1 cellular context compared by ENCODE assay signal in genomic region chr17:67239597-67239996, GRCh38.
A peak's percentile ranks its signal among the peaks of the same experiment; 100 is the strongest.
TF ChIP-seq lines count a peak whose summit lies in the region.

No MANE protein-coding gene starts in this region.

TF ChIP-seq in K562, 482 proteins besides CTCF, POLR2A, EP300 and RAD21 (continued from another document):
- peak; percentile 86 for TF ChIP-seq HMBOX1 (IDR thresholded peaks at IDR 0.05)
- peak; percentile 59 for TF ChIP-seq HNRNPLL (IDR thresholded peaks at IDR 0.05; ENCODE audit: low read depth, low read length, poor library complexity, severe bottlenecking)
- 0 out of 2 replicates have a peak, but pooled peaks have one; percentile 27 for TF ChIP-seq SMARCE1 (IDR thresholded peaks at IDR 0.05)
- no peak for TF ChIP-seq SUPT5H (IDR thresholded peaks at IDR 0.05)
- TF ChIP-seq FOSL1 (tag; conservative IDR thresholded peaks at IDR 0.05), result peak; percentile 66
- TF ChIP-seq BHLHE40 (IDR thresholded peaks at IDR 0.05; ENCODE audit: low read length), result peak; percentile 63; the same call in 1 of the 2 replicates
- 0 out of 2 replicates have a peak, but pooled peaks have one; percentile 16 for TF ChIP-seq ARID1B (IDR thresholded peaks at IDR 0.05)
- TF ChIP-seq, protein P1, sequence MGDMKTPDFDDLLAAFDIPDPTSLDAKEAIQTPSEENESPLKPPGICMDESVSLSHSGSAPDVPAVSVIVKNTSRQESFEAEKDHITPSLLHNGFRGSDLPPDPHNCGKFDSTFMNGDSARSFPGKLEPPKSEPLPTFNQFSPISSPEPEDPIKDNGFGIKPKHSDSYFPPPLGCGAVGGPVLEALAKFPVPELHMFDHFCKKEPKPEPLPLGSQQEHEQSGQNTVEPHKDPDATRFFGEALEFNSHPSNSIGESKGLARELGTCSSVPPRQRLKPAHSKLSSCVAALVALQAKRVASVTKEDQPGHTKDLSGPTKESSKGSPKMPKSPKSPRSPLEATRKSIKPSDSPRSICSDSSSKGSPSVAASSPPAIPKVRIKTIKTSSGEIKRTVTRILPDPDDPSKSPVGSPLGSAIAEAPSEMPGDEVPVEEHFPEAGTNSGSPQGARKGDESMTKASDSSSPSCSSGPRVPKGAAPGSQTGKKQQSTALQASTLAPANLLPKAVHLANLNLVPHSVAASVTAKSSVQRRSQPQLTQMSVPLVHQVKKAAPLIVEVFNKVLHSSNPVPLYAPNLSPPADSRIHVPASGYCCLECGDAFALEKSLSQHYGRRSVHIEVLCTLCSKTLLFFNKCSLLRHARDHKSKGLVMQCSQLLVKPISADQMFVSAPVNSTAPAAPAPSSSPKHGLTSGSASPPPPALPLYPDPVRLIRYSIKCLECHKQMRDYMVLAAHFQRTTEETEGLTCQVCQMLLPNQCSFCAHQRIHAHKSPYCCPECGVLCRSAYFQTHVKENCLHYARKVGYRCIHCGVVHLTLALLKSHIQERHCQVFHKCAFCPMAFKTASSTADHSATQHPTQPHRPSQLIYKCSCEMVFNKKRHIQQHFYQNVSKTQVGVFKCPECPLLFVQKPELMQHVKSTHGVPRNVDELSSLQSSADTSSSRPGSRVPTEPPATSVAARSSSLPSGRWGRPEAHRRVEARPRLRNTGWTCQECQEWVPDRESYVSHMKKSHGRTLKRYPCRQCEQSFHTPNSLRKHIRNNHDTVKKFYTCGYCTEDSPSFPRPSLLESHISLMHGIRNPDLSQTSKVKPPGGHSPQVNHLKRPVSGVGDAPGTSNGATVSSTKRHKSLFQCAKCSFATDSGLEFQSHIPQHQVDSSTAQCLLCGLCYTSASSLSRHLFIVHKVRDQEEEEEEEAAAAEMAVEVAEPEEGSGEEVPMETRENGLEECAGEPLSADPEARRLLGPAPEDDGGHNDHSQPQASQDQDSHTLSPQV (IDR thresholded peaks at IDR 0.05), result 0 out of 2 replicates have a peak, but pooled peaks have one; percentile 36
- TF ChIP-seq, protein P2, sequence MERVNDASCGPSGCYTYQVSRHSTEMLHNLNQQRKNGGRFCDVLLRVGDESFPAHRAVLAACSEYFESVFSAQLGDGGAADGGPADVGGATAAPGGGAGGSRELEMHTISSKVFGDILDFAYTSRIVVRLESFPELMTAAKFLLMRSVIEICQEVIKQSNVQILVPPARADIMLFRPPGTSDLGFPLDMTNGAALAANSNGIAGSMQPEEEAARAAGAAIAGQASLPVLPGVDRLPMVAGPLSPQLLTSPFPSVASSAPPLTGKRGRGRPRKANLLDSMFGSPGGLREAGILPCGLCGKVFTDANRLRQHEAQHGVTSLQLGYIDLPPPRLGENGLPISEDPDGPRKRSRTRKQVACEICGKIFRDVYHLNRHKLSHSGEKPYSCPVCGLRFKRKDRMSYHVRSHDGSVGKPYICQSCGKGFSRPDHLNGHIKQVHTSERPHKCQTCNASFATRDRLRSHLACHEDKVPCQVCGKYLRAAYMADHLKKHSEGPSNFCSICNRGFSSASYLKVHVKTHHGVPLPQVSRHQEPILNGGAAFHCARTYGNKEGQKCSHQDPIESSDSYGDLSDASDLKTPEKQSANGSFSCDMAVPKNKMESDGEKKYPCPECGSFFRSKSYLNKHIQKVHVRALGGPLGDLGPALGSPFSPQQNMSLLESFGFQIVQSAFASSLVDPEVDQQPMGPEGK (CRISPR knock-in tag; IDR thresholded peaks at IDR 0.05; ENCODE audit: borderline replicate concordance), result no peak
- peak; percentile 54 for TF ChIP-seq ESRRA (IDR thresholded peaks at IDR 0.05; ENCODE audit: borderline replicate concordance, low read depth)
- TF ChIP-seq, protein P3, sequence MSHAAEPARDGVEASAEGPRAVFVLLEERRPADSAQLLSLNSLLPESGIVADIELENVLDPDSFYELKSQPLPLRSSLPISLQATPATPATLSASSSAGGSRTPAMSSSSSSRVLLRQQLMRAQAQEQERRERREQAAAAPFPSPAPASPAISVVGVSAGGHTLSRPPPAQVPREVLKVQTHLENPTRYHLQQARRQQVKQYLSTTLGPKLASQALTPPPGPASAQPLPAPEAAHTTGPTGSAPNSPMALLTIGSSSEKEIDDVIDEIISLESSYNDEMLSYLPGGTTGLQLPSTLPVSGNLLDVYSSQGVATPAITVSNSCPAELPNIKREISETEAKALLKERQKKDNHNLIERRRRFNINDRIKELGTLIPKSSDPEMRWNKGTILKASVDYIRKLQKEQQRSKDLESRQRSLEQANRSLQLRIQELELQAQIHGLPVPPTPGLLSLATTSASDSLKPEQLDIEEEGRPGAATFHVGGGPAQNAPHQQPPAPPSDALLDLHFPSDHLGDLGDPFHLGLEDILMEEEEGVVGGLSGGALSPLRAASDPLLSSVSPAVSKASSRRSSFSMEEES (CRISPR knock-in tag; IDR thresholded peaks at IDR 0.05), result peak; percentile 41; the same call in 1 of the 2 replicates
- TF ChIP-seq SRF (CRISPR knock-in tag; IDR thresholded peaks at IDR 0.05), result 0 out of 4 replicates have a peak, but pooled peaks of 1 of the 2 experiments have one; percentile 64
- no peak for TF ChIP-seq ASH1L (IDR thresholded peaks at IDR 0.05; ENCODE audit: borderline replicate concordance, low read depth, partially characterized antibody)
